1 cellular context compared by ENCODE assay signal in genomic region chr11:73989156-73989555, GRCh38.
TF ChIP-seq lines count a peak whose summit lies in the region.

No MANE protein-coding gene starts in this region.

TF ChIP-seq in SK-N-SH treated with all-trans-retinoic acid at 6 μM for 48 hours, 23 proteins besides CTCF, POLR2A, EP300 and RAD21 (continued from another document):
- no peak for TF ChIP-seq TCF4 (CRISPR knock-in tag; IDR thresholded peaks at IDR 0.05; ENCODE audit: borderline replicate concordance)
- TF ChIP-seq, protein P1, sequence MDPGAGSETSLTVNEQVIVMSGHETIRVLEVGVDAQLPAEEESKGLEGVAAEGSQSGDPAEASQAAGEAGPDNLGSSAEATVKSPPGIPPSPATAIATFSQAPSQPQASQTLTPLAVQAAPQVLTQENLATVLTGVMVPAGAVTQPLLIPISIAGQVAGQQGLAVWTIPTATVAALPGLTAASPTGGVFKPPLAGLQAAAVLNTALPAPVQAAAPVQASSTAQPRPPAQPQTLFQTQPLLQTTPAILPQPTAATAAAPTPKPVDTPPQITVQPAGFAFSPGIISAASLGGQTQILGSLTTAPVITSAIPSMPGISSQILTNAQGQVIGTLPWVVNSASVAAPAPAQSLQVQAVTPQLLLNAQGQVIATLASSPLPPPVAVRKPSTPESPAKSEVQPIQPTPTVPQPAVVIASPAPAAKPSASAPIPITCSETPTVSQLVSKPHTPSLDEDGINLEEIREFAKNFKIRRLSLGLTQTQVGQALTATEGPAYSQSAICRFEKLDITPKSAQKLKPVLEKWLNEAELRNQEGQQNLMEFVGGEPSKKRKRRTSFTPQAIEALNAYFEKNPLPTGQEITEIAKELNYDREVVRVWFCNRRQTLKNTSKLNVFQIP (CRISPR knock-in tag; IDR thresholded peaks at IDR 0.05; ENCODE audit: borderline replicate concordance, low read depth) = no peak
- no peak for TF ChIP-seq ARNTL (CRISPR knock-in tag; IDR thresholded peaks at IDR 0.05; ENCODE audit: borderline replicate concordance, low read depth)
- no peak for TF ChIP-seq OSR1 (CRISPR knock-in tag; IDR thresholded peaks at IDR 0.05)
- no peak for TF ChIP-seq ZFP3 (CRISPR knock-in tag; IDR thresholded peaks at IDR 0.05)
- no peak for TF ChIP-seq TSHZ2 (CRISPR knock-in tag; IDR thresholded peaks at IDR 0.05)
TF ChIP-seq in SK-N-SH treated with all-trans-retinoic acid at 6 μM for 48 hours: peak in this region for 0.
